Comparison of ENCODE assay signal across 10 cellular contexts in genomic region chr19:58047672-58048071, GRCh38. TPM values are rescaled to one million over a fixed set of nuclear protein-coding genes. Genes with fewer than 3 reads are reported as not detected.
"Had no signal": no experiment of that assay in that cellular context is flagged by ENCODE, and none has a peak within 500 bp of the region (broad histone marks: within the 10 kb centered on the region; RNA-seq: fewer than 3 reads in every experiment).

No MANE protein-coding gene starts in this region.

- H3K36me3 ChIP-seq: HAP-1 had no signal

- H3K27ac ChIP-seq: HL-60, KMS-11 had no signal

- DNase-seq: HFFc6, KBM-7 had no signal

- H3K4me3 ChIP-seq: GM23338, HAP-1 had no signal

- ATAC-seq: GM23338, HCT116, HepG2 had no signal

- H3K4me1 ChIP-seq: HAP-1 had no signal

RNA-seq across cellular contexts. Expression of gene ZNF135, which starts 11.4 kb away (rescaled TPM):
- total RNA-seq: HepG2, HT1080 had no signal
- polyA plus RNA-seq: HepG2 had no signal

RNA-seq across cellular contexts. Expression of gene ZSCAN1, which starts 13.8 kb away (rescaled TPM):
- total RNA-seq: HepG2, HFFc6, HT1080 had no signal
- polyA plus RNA-seq: HepG2, IgD-negative memory B cell had no signal

RNA-seq across cellular contexts. Expression of gene ZSCAN18, which starts 50.4 kb away (rescaled TPM):
- total RNA-seq: HepG2 had no signal
- polyA plus RNA-seq: HepG2 had no signal
